ENCODE assay signal across 12 cellular contexts in the genomic region with DNA sequence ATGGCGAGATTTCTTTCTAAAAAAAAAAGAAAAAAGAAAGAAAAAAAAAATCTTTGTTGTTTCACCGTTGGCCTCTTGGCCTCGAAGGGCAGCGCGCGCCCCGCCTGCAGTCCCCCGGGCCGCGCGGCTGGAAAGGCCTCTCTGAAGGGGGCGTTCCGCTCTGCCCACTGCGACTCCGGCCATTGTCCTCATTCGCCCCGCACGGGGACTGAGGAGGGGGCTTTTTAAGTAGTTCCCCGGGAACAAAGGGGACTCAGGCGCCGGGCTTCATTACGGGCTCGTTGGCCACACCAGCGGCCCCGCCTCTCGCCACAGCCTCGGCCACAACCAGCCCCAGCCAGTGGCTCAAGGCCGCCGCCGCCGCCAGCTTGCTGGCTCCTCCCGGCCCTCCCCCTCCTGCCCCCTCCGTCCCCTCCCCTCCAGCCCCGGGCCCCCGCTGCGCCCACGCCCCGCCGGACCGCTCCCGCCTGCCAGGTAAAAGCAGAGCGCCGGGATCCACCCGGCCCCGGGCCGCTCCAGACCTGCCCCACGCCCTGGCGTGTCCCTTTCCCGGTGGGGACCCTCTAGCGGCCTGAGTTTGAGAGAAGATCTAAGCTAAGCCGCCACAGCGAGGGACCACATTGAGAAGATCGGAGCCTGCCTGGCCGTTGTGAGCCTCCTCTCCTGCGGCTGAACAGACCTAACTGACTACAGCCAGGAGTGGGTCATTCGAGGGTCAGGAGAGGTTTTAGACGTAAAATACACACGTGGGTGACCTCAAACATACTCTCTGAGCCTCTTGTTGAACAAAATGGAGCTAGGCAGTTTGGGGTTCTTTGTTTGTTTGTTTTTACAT. TPM values are rescaled to one million over a fixed set of nuclear protein-coding genes. Genes with fewer than 3 reads are reported as not detected.
DNase-seq lines count a peak whose midpoint lies in the region; ATAC-seq and TF ChIP-seq lines count a peak whose summit lies in the region.
"Had no signal": no experiment of that assay in that cellular context is flagged by ENCODE, and none has a peak within 500 bp of the region (broad histone marks: within the 10 kb centered on the region; RNA-seq: fewer than 3 reads in every experiment).

No MANE protein-coding gene starts in this region.

- H3K27me3 ChIP-seq in muscle layer of duodenum (ENCODE audit: low read depth, low read length) = no peaks in the 10 kb centered on the region
- H3K27me3 ChIP-seq in aorta (ENCODE audit: control insufficient read depth in 1 of 2, insufficient read depth in 2 of 2, low read length in 1 of 2) = no peaks in the 10 kb centered on the region

- no peaks in the 10 kb centered on the region for H3K36me3 Mint-ChIP-seq in activated naive CD4-positive, alpha-beta T cell treated with anti-CD3 and anti-CD28 coated beads for 36 hours (ENCODE audit: low read depth)
- H3K36me3 Mint-ChIP-seq: stimulated activated effector memory CD8-positive, alpha-beta T cell treated with anti-CD3 and anti-CD28 coated beads, Interleukin-12 subunit alpha, Interleukin-12 subunit beta, amount 100 ng/mL, for 72 hours had no signal

- peak; percentile 54 for DNase-seq in activated effector memory CD4-positive, alpha-beta T cell treated with anti-CD3 and anti-CD28 coated beads, Interleukin-2, amount 50 U/mL, for 16 hours
- DNase-seq in activated effector memory CD4-positive, alpha-beta T cell treated with Interleukin-2 at 50 U/mL for 16 hours = no peak
- no peak for DNase-seq in fibroblast of mammary gland (ENCODE audit: low read depth)
- peak; percentile 65 to 78 for DNase-seq in aorta
- no peak for DNase-seq in ureter (ENCODE audit: low spot score)
- DNase-seq in activated naive CD4-positive, alpha-beta T cell treated with anti-CD3 and anti-CD28 coated beads for 36 hours = no peak
- DNase-seq: SHP77 treated with DMSO at 0.1 percent for 48 hours had no signal

- CTCF ChIA-PET in activated naive CD4-positive, alpha-beta T cell treated with anti-CD3 and anti-CD28 coated beads for 36 hours (lab: Charles Lee) = interaction anchor here (0.6 to 2.2 kb wide), 2 partner anchors 19 to 680 kb away, joined by 3 to 9 read pairs; no protein-coding TSS in a partner anchor

- ATAC-seq in aorta (ENCODE audit: low FRiP score) (peak; percentile 65), GM21528 (IDR thresholded peaks at IDR 0.05; ENCODE audit: low FRiP score, unreplicated experiment) (no peak)
- ATAC-seq: stimulated activated effector memory CD8-positive, alpha-beta T cell treated with anti-CD3 and anti-CD28 coated beads, Interleukin-12 subunit alpha, Interleukin-12 subunit beta, amount 100 ng/mL, for 72 hours had no signal

- H3K9me3 ChIP-seq in muscle layer of duodenum (ENCODE audit: control insufficient read depth in 1 of 2, low read length in 2 of 2) = no peaks in the 10 kb centered on the region
- no peaks in the 10 kb centered on the region for H3K9me3 ChIP-seq in aorta (ENCODE audit: control insufficient read depth, low read length)

- H3K27me3 Mint-ChIP-seq in activated naive CD4-positive, alpha-beta T cell treated with anti-CD3 and anti-CD28 coated beads for 36 hours (ENCODE audit: low read depth) = no peaks in the 10 kb centered on the region

- H3K4me1 Mint-ChIP-seq in activated naive CD4-positive, alpha-beta T cell treated with anti-CD3 and anti-CD28 coated beads for 36 hours (ENCODE audit: low read depth) = peaks cover 3% of the 10 kb centered on the region

- intact Hi-C loops in aorta (cut with DNase I) = no loop called here
- intact Hi-C loops in activated naive CD4-positive, alpha-beta T cell treated with anti-CD3 and anti-CD28 coated beads for 36 hours (cut with micrococcal nuclease) = no loop called here

- H3K27ac ChIP-seq in muscle layer of duodenum (ENCODE audit: low read length) (no peak overlapping the region), aorta (ENCODE audit: low read depth in 1 of 2, low read length in 2 of 2) (no peak overlapping the region)
- H3K27ac ChIP-seq: 22Rv1 had no signal

- WGBS in aorta, 2 donors = 34 to 40% methylated on average over 49 to 58 of the region's 58 CpGs

- no peak for TF ChIP-seq CTCF in fibroblast of mammary gland (conservative IDR thresholded peaks at IDR 0.05; ENCODE audit: control insufficient read depth, insufficient read depth, low read depth, low read length)

- H3K9me3 Mint-ChIP-seq in activated naive CD4-positive, alpha-beta T cell treated with anti-CD3 and anti-CD28 coated beads for 36 hours = peaks cover 2% of the 10 kb centered on the region
- H3K9me3 Mint-ChIP-seq: stimulated activated effector memory CD8-positive, alpha-beta T cell treated with anti-CD3 and anti-CD28 coated beads, Interleukin-12 subunit alpha, Interleukin-12 subunit beta, amount 100 ng/mL, for 72 hours had no signal

- H3K36me3 ChIP-seq in muscle layer of duodenum (ENCODE audit: control insufficient read depth in 1 of 2, insufficient read depth in 2 of 2, low read length in 2 of 2) (no peaks in the 10 kb centered on the region), aorta (ENCODE audit: control insufficient read depth in 1 of 2, insufficient read depth in 2 of 2, low read length in 1 of 2) (no peaks in the 10 kb centered on the region)

- H3K4me3 Mint-ChIP-seq in activated naive CD4-positive, alpha-beta T cell treated with anti-CD3 and anti-CD28 coated beads for 36 hours = no peak overlapping the region
- H3K4me3 Mint-ChIP-seq: stimulated activated effector memory CD8-positive, alpha-beta T cell treated with anti-CD3 and anti-CD28 coated beads, Interleukin-12 subunit alpha, Interleukin-12 subunit beta, amount 100 ng/mL, for 72 hours had no signal

- peak overlapping the region; percentile 19 for H3K4me3 ChIP-seq in fibroblast of mammary gland (ENCODE audit: control insufficient read depth, low read depth, low read length)
- H3K4me3 ChIP-seq in muscle layer of duodenum (ENCODE audit: low read depth in 1 of 2, low read length in 2 of 2) = peak overlapping the region; percentile 9 to 25
- H3K4me3 ChIP-seq in aorta (ENCODE audit: low read length in 2 of 2) = no peak overlapping the region

- H3K27ac Mint-ChIP-seq in activated naive CD4-positive, alpha-beta T cell treated with anti-CD3 and anti-CD28 coated beads for 36 hours = no peak overlapping the region
- H3K27ac Mint-ChIP-seq: stimulated activated effector memory CD8-positive, alpha-beta T cell treated with anti-CD3 and anti-CD28 coated beads, Interleukin-12 subunit alpha, Interleukin-12 subunit beta, amount 100 ng/mL, for 72 hours had no signal

- H3K4me1 ChIP-seq in muscle layer of duodenum (ENCODE audit: control insufficient read depth in 1 of 2, insufficient read depth in 2 of 2, low read length in 2 of 2) = peaks cover 0 to 18% of the 10 kb centered on the region in 2 donors
- no peaks in the 10 kb centered on the region for H3K4me1 ChIP-seq in aorta (ENCODE audit: control insufficient read depth in 1 of 2, insufficient read depth in 2 of 2, low read length in 2 of 2)

RNA-seq across cellular contexts. Expression of gene CPN2, which starts 54.1 kb away (rescaled TPM):
- total RNA-seq in aorta (not detected), ureter (not detected)
- polyA plus RNA-seq in aorta = not detected
- total RNA-seq in activated naive CD4-positive, alpha-beta T cell treated with anti-CD3 and anti-CD28 coated beads for 36 hours = not detected
- total RNA-seq: mononuclear cell had no signal

Comparison
In these comparisons a context has a peak if more than half of its experiments do, and no peak if none do; other contexts are left out.
1. DNase-seq: peak in activated effector memory CD4-positive, alpha-beta T cell treated with anti-CD3 and anti-CD28 coated beads, Interleukin-2, amount 50 U/mL, for 16 hours (single experiment) and aorta (2 of 2); none in activated effector memory CD4-positive, alpha-beta T cell treated with Interleukin-2 at 50 U/mL for 16 hours (single experiment), fibroblast of mammary gland (single experiment), ureter (single experiment) and activated naive CD4-positive, alpha-beta T cell treated with anti-CD3 and anti-CD28 coated beads for 36 hours (single experiment).
2. H3K4me3 ChIP-seq: peak in fibroblast of mammary gland (single experiment) and muscle layer of duodenum (2 of 2); none in aorta (0 of 2).